In the genomic region with DNA sequence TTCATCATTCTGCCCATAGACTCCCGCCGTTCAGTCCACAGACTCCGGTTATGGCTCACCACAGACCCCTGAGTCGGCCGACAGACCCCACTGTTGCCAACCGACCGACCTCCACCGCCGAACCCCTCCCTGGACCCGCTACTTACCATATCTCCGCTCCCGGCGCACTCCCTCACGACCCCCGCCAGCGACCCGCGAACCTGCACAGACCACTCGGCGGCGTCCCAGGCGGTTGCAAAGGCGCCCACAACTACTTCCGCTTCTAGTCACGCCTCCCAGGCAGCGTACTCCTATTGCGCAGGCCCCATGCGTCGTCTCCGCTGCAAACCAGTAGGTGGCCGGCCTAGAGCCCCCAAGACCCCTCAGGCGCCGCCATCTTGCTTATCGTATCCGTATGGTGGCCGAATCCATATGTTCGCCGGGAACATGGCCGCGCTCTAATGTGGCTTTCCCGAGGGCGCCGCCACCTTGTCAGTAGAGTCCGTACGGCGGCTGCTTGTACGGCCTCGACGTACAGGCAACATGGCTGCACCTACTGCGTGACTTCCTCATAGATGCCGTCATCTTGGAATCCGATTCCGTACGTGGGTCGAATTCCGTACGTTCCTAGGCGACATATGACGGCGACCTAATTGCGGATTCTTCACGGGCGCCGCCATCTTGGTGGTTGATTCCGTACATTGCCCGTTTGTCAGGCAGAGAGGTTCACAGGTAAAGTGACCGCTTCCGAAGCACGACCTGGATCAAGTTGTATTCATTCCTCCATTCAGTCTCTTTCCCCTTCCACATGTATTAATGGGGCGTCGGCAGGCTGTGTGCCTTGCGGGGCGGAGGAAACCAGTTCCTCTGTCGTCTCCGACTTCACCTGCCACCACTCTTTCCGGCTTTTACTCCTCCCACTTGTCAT, we compare ENCODE assay signal across 8 cellular contexts. TPM values are rescaled to one million over a fixed set of nuclear protein-coding genes. Genes with fewer than 3 reads are reported as not detected.
DNase-seq lines count a peak whose midpoint lies in the region; ATAC-seq and TF ChIP-seq lines count a peak whose summit lies in the region.

A gene (minus strand): TSS at position 252 of the 907 bp plus-strand sequence. CDS start 103 bp downstream, at position 149.

- H3K36me3 ChIP-seq in HAP-1 (replicated peaks) (peaks cover 35% of the 10 kb centered on the region), MG63 (peaks cover 23% of the 10 kb centered on the region)

- peak within 1 kb of the TSS; percentile 97 for H3K4me3 Mint-ChIP-seq in nephron progenitor cell
- peak within 1 kb of the TSS; percentile 88 to 97 for H3K4me3 Mint-ChIP-seq in stimulated activated naive CD8-positive, alpha-beta T cell treated with anti-CD3 and anti-CD28 coated beads, Interleukin-15, amount 100 ng/mL, for 72 hours

- DNase-seq in GDM1 (lab: John Stamatoyannopoulos, UW) (peak; percentile 99), HAP-1 (ENCODE audit: low spot score in 2 of 2) (peak; percentile 99), MG63 (peak; percentile 96), SHP77 treated with DMSO at 0.1 percent for 48 hours (lab: John Stamatoyannopoulos, UW) (peak; percentile 98), fibroblast of the aortic adventitia (ENCODE audit: low read depth) (peak; percentile 100), nephron progenitor cell (peak; percentile 94)
- peak; percentile 99 for DNase-seq in activated effector memory CD4-positive, alpha-beta T cell treated with anti-CD3 and anti-CD28 coated beads, Interleukin-2, amount 50 U/mL, for 16 hours
- DNase-seq in stimulated activated naive CD8-positive, alpha-beta T cell treated with anti-CD3 and anti-CD28 coated beads, Interleukin-15, amount 100 ng/mL, for 72 hours, result peak; percentile 97 to 99

- no peaks in the 10 kb centered on the region for H3K9me3 Mint-ChIP-seq in nephron progenitor cell
- no peaks in the 10 kb centered on the region for H3K9me3 Mint-ChIP-seq in stimulated activated naive CD8-positive, alpha-beta T cell treated with anti-CD3 and anti-CD28 coated beads, Interleukin-15, amount 100 ng/mL, for 72 hours

- in situ Hi-C loops in HAP-1 (cut with MboI; ENCODE audit: low sequenced_read_pairs), result loop anchor here (10.0 kb wide), 1 partner anchor 67 kb away; no protein-coding TSS in a partner anchor

- H3K4me1 Mint-ChIP-seq in nephron progenitor cell, result peaks cover 23% of the 10 kb centered on the region
- H3K4me1 Mint-ChIP-seq in stimulated activated naive CD8-positive, alpha-beta T cell treated with anti-CD3 and anti-CD28 coated beads, Interleukin-15, amount 100 ng/mL, for 72 hours, result peaks cover 35% of the 10 kb centered on the region

- peak within 1 kb of the TSS; percentile 99 for H3K27ac Mint-ChIP-seq in nephron progenitor cell
- H3K27ac Mint-ChIP-seq in stimulated activated naive CD8-positive, alpha-beta T cell treated with anti-CD3 and anti-CD28 coated beads, Interleukin-15, amount 100 ng/mL, for 72 hours, result peak within 1 kb of the TSS; percentile 97

- TF ChIP-seq CTCF in fibroblast of the aortic adventitia (IDR thresholded peaks at IDR 0.05; ENCODE audit: insufficient read depth, low read length) (peak; percentile 67), nephron progenitor cell (IDR thresholded peaks at IDR 0.05) (peak; percentile 48)

- ATAC-seq in stimulated activated naive CD8-positive, alpha-beta T cell treated with anti-CD3 and anti-CD28 coated beads, Interleukin-15, amount 100 ng/mL, for 72 hours, result peak; percentile 93

- H3K9me3 ChIP-seq in HAP-1 (no peaks in the 10 kb centered on the region; the same call in 1 of the 2 replicates), MG63 (no peaks in the 10 kb centered on the region)

- peaks cover 28% of the 10 kb centered on the region for H3K36me3 Mint-ChIP-seq in nephron progenitor cell (ENCODE audit: low read depth)

- peak within 1 kb of the TSS; percentile 97 for H3K4me3 ChIP-seq in HAP-1
- H3K4me3 ChIP-seq in MG63, result peak within 1 kb of the TSS; percentile 74
- H3K4me3 ChIP-seq in fibroblast of the aortic adventitia (ENCODE audit: low read depth, low read length), result peak within 1 kb of the TSS; percentile 93

- peaks cover 6% of the 10 kb centered on the region for H3K27me3 Mint-ChIP-seq in nephron progenitor cell (ENCODE audit: low read depth, poor library complexity)
- H3K27me3 Mint-ChIP-seq in stimulated activated naive CD8-positive, alpha-beta T cell treated with anti-CD3 and anti-CD28 coated beads, Interleukin-15, amount 100 ng/mL, for 72 hours, result no peaks in the 10 kb centered on the region

- H3K27me3 ChIP-seq in HAP-1 (ENCODE audit: low read depth), result no peaks in the 10 kb centered on the region
- H3K27me3 ChIP-seq in MG63, result no peaks in the 10 kb centered on the region

- H3K4me1 ChIP-seq in HAP-1, result peaks cover 5% of the 10 kb centered on the region; the same call in 1 of the 2 replicates

RNA-seq across cellular contexts. Expression of the gene that starts here (rescaled TPM):
- total RNA-seq in MG63 (2014; rRNA removed; shearing (Covaris generic); ENCODE audit: low replicate concordance), result 39.0 and 59.3 TPM in 2 replicates
- total RNA-seq in fibroblast of the aortic adventitia (ENCODE audit: low replicate concordance), result 44.6 and 68.4 TPM in 2 replicates

Comparison
In these comparisons a context has a peak if more than half of its experiments do, and no peak if none do; other contexts are left out.
1. Peak in every context shown above with its lines: DNase-seq, ATAC-seq and H3K4me3 ChIP-seq.